16 cellular contexts compared by ENCODE assay signal in genomic region chr3:99663981-99664380, GRCh38.
"Had no signal": no experiment of that assay in that cellular context is flagged by ENCODE, and none has a peak within 500 bp of the region (broad histone marks: within the 10 kb centered on the region; RNA-seq: fewer than 3 reads in every experiment).

No MANE protein-coding gene starts in this region.

- H3K27ac ChIP-seq: colonic mucosa, esophagus squamous epithelium, parathyroid adenoma, upper lobe of right lung had no signal

- H3K4me3 ChIP-seq: ascending aorta, colonic mucosa, esophagus squamous epithelium, upper lobe of right lung had no signal

- DNase-seq: activated CD4-positive, alpha-beta T cell treated with anti-CD3 and anti-CD28 coated beads, Interleukin-2, amount 50 U/mL, for 4 hours; activated CD4-positive, CD25-positive, alpha-beta regulatory T cell treated with anti-CD3 and anti-CD28 coated beads, Interleukin-2, amount 50 U/mL, for 72 hours; activated naive CD4-positive, alpha-beta T cell treated with anti-CD3 and anti-CD28 coated beads for 36 hours; activated naive CD8-positive, alpha-beta T cell treated with anti-CD3 and anti-CD28 coated beads, Interleukin-2, amount 50 U/mL, for 24 hours; activated T-cell treated with anti-CD3 and anti-CD28 coated beads for 4 hours; colonic mucosa; effector CD4-positive, alpha-beta T cell; esophagus squamous epithelium; glutamatergic neuron; nephron progenitor cell; stimulated activated CD4-positive, alpha-beta T cell treated with anti-CD3 and anti-CD28 coated beads, Interleukin-1b, Interleukin-23, amount 100 ng/mL, for 48 hours; stimulated activated naive CD8-positive, alpha-beta T cell treated with anti-CD3 and anti-CD28 coated beads, Interleukin-15, amount 100 ng/mL, for 72 hours; upper lobe of right lung had no signal

- H3K9me3 ChIP-seq: ascending aorta, colonic mucosa, esophagus squamous epithelium, upper lobe of right lung had no signal

- H3K27me3 ChIP-seq: ascending aorta, colonic mucosa, esophagus squamous epithelium, upper lobe of right lung had no signal

- H3K4me1 ChIP-seq: colonic mucosa, parathyroid adenoma had no signal

- H3K36me3 ChIP-seq: ascending aorta, colonic mucosa, esophagus squamous epithelium, upper lobe of right lung had no signal

- ATAC-seq: activated naive CD8-positive, alpha-beta T cell treated with anti-CD3 and anti-CD28 coated beads, Interleukin-2, amount 50 U/mL, for 24 hours; activated T-helper 17 cell treated with anti-CD3 and anti-CD28 coated beads, Interleukin-2, amount 50 U/mL, for 72 hours; stimulated activated naive CD8-positive, alpha-beta T cell treated with anti-CD3 and anti-CD28 coated beads, Interleukin-15, amount 100 ng/mL, for 72 hours; upper lobe of right lung had no signal
